Comparison of ENCODE assay signal across 1 cellular context in the genomic region with DNA sequence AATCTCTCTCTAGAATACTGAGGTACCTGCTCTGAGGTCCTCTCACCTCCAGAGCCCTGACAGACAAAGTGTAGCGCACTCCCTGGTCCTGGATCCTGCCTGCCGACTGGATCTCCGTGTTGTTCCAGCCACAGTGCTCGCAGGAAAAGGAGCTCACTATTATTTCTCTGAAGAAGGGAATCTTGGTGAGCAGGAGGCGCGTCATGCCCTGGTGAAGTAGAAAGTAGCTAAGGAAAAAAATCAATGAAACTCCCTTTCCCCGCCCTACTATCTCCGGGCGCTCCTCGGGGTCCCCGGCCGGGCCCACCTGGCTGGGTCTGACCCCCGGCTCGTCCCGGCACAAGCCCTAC.
TF ChIP-seq lines count a peak whose summit lies in the region.

No MANE protein-coding gene starts in this region.

TF ChIP-seq in K562, 482 proteins besides CTCF, POLR2A, EP300 and RAD21:
- TF ChIP-seq ARID2 (IDR thresholded peaks at IDR 0.05) (no peak), DLX4 (CRISPR knock-in tag; IDR thresholded peaks at IDR 0.05) (no peak), ZNF184 (CRISPR knock-in tag; IDR thresholded peaks at IDR 0.05) (no peak), ZNF668 (CRISPR knock-in tag; IDR thresholded peaks at IDR 0.05) (no peak), TBP (optimal IDR thresholded peaks at IDR 0.05; ENCODE audit: low read depth, low read length) (no peak), DPF2 (IDR thresholded peaks at IDR 0.05) (no peak), KLF13 (tag; IDR thresholded peaks at IDR 0.05; ENCODE audit: borderline replicate concordance, low read depth) (no peak), ZNF717 (CRISPR knock-in tag; IDR thresholded peaks at IDR 0.05) (no peak), CBX8 (IDR thresholded peaks at IDR 0.05; ENCODE audit: borderline replicate concordance, extremely low read depth, low read depth, low read length, poor library complexity, severe bottlenecking) (no peak), ELF4 (CRISPR knock-in tag; IDR thresholded peaks at IDR 0.05) (no peak)
